Comparison of ENCODE assay signal across 10 cellular contexts in the genomic region with DNA sequence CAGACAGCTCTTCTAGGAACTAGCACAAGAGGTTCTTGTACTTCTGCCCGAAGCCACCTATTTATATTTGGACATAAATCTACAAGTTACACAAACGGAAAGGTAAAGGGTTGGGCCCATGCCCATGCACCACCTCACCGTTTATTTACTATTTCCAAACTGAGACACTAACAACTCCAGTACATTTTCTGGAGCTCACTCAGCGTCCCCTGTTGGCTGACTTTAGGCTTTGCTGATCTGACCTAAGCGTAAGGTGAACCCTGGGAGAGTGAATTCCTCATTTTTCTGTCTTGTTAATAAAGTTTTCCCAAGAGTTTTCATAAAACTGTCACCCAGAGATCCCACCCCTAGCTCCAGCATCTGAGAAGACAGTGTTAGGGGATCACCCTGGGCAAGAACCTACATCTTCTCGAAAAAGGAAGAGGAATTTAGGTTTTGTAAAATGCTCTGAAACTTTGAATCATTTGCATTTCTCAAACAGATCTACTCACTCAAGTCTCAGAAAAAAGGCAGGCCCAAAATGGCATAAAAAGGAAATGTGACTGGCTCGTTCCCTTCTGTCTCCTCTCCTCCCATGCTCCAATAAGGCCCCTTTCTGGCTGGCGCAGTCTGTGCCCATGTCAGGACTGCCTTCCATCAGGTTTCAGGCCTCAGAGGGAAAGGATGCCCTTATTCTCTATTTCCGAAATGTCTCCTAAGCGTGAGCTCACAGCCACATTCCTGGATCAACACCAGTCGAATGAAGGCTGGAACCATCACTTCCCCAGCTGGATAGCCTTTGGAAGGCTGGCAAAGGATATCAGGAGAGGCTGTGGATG.
DNase-seq lines count a peak whose midpoint lies in the region; TF ChIP-seq lines count a peak whose summit lies in the region.
"Had no signal": no experiment of that assay in that cellular context is flagged by ENCODE, and none has a peak within 500 bp of the region (broad histone marks: within the 10 kb centered on the region; RNA-seq: fewer than 3 reads in every experiment).

No MANE protein-coding gene starts in this region.

- H3K27ac ChIP-seq in left ventricle myocardium inferior (replicated peaks): peak overlapping the region; percentile 2
- H3K27ac ChIP-seq in stomach: peak overlapping the region; percentile 39 to 77 (median 62)
- H3K27ac ChIP-seq in adrenal gland: no peak overlapping the region

- WGBS in stomach, 5 donors: 53 to 71% (median 61%) methylated on average over 11 of the region's 11 CpGs
- WGBS in adrenal gland, 4 donors: 85 to 92% (median 87%) methylated on average over 11 of the region's 11 CpGs

- H3K4me3 ChIP-seq in H7 (ENCODE audit: insufficient read depth, low read depth, low read length) (no peak overlapping the region), astrocyte of the cerebellum (ENCODE audit: low read depth, low read length) (no peak overlapping the region), left ventricle myocardium inferior (no peak overlapping the region), stomach (no peak overlapping the region), adrenal gland (no peak overlapping the region)

- no peak for TF ChIP-seq EP300 in stomach (IDR thresholded peaks at IDR 0.05)

- H3K36me3 ChIP-seq in H7 (replicated peaks; ENCODE audit: control insufficient read depth, insufficient read depth, low read length): peaks cover under 1% of the 10 kb centered on the region; the same call in 1 of the 2 replicates
- H3K36me3 ChIP-seq in left ventricle myocardium inferior: peaks cover 18% of the 10 kb centered on the region
- H3K36me3 ChIP-seq in stomach: peaks cover 12 to 28% (median 19%) of the 10 kb centered on the region in 4 donors
- no peaks in the 10 kb centered on the region for H3K36me3 ChIP-seq in adrenal gland (replicated peaks in 1 of 2)

- TF ChIP-seq CTCF in astrocyte of the cerebellum (IDR thresholded peaks at IDR 0.05; ENCODE audit: low read depth, low read length, missing control alignments) (peak; percentile 30), left ventricle myocardium inferior (IDR thresholded peaks at IDR 0.05; ENCODE audit: borderline replicate concordance) (peak; percentile 52), stomach (IDR thresholded peaks at IDR 0.05) (peak in 5 of 7 experiments; percentile 33 to 62 (median 51)), adrenal gland (IDR thresholded peaks at IDR 0.05) (no peak)

- in situ Hi-C loops in astrocyte of the cerebellum (cut with HindIII; ENCODE audit: low sequenced_read_pairs): no loop called here
- in situ Hi-C loops in G401 (cut with HindIII; ENCODE audit: low sequenced_read_pairs): no loop called here

- TF ChIP-seq POLR2A in stomach (IDR thresholded peaks at IDR 0.05): no peak
- no peak for TF ChIP-seq POLR2A in adrenal gland (IDR thresholded peaks at IDR 0.05)

- DNase-seq in H7: peak; percentile 55
- DNase-seq in astrocyte of the cerebellum (ENCODE audit: low read depth): no peak
- DNase-seq in left ventricle myocardium inferior: no peak
- peak; percentile 78 for DNase-seq in stomach
- DNase-seq in adrenal gland: no peak
- no peak for DNase-seq in KG1 (lab: John Stamatoyannopoulos, UW)
- no peak for DNase-seq in SW480 (ENCODE audit: low spot score)
- DNase-seq in G401 (ENCODE audit: low spot score): no peak
- DNase-seq: activated CD8-positive, alpha-beta memory T cell treated with anti-CD3 and anti-CD28 coated beads, Interleukin-2, amount 50 U/mL, for 48 hours; GF-D8 had no signal

- no peaks in the 10 kb centered on the region for H3K9me3 ChIP-seq in left ventricle myocardium inferior (replicated peaks)
- H3K9me3 ChIP-seq in stomach: no peaks in the 10 kb centered on the region
- H3K9me3 ChIP-seq in adrenal gland (replicated peaks in 1 of 3): no peaks in the 10 kb centered on the region

- H3K4me1 ChIP-seq in left ventricle myocardium inferior (peaks cover 27% of the 10 kb centered on the region), stomach (peaks cover 10 to 37% (median 20%) of the 10 kb centered on the region in 4 donors), adrenal gland (replicated peaks in 1 of 2) (no peaks in the 10 kb centered on the region)

- intact Hi-C loops in left ventricle myocardium inferior (cut with micrococcal nuclease): no loop called here
- intact Hi-C loops in stomach (cut with DNase I; ENCODE audit: low total_unique reads): no loop called here
- intact Hi-C loops in adrenal gland (cut with DNase I): no loop called here

- H3K27me3 ChIP-seq in H7 (ENCODE audit: control insufficient read depth, insufficient read depth, low read length) (no peaks in the 10 kb centered on the region), left ventricle myocardium inferior (ENCODE audit: low read depth) (no peaks in the 10 kb centered on the region), stomach (no peaks in the 10 kb centered on the region), adrenal gland (no peaks in the 10 kb centered on the region)

Comparison
In these comparisons a context has a peak if more than half of its experiments do, and no peak if none do; other contexts are left out.
1. DNase-seq: peak in H7 (single experiment) and stomach (single experiment); none in astrocyte of the cerebellum (single experiment), left ventricle myocardium inferior (single experiment), adrenal gland (0 of 7), KG1 (single experiment), SW480 (single experiment) and G401 (single experiment).
2. CTCF ChIP-seq: peak in astrocyte of the cerebellum (single experiment), left ventricle myocardium inferior (single experiment) and stomach (5 of 7); none in adrenal gland (0 of 6).
3. H3K27ac ChIP-seq: peak in left ventricle myocardium inferior (single experiment) and stomach (5 of 5); none in adrenal gland (0 of 5).